Comparison of ENCODE assay signal across 24 cellular contexts in genomic region chr1:101207891-101208290, GRCh38.
DNase-seq lines count a peak whose midpoint lies in the region; TF ChIP-seq lines count a peak whose summit lies in the region.
"Had no signal": no experiment of that assay in that cellular context is flagged by ENCODE, and none has a peak within 500 bp of the region (broad histone marks: within the 10 kb centered on the region; RNA-seq: fewer than 3 reads in every experiment).

No MANE protein-coding gene starts in this region.

- no peak for TF ChIP-seq CTCF in fibroblast of pulmonary artery (IDR thresholded peaks at IDR 0.05; ENCODE audit: low read length, missing control alignments)

- no peak overlapping the region for H3K4me3 ChIP-seq in fibroblast of pulmonary artery (replicated peaks; ENCODE audit: low read depth, low read length)
- H3K4me3 ChIP-seq: lung, Peyer's patch, sigmoid colon, suprapubic skin had no signal

- DNase-seq in GM03348 (ENCODE audit: low spot score): peak; percentile 11
- DNase-seq in amygdala (lab: John Stamatoyannopoulos, UW): peak in 30 of 56 donors; percentile 2 to 59 (median 20)
- peak; percentile 13 for DNase-seq in fibroblast of pulmonary artery (ENCODE audit: low read depth)
- DNase-seq in posterior cingulate gyrus: peak in 8 of 10 donors; percentile 36 to 89 (median 60)
- no peak for DNase-seq in stimulated activated CD4-positive, alpha-beta T cell treated with anti-CD3 and anti-CD28 coated beads, Interleukin-4, amount 100 ng/mL, for 4 hours
- no peak for DNase-seq in OCI-M1 (lab: John Stamatoyannopoulos, UW)
- no peak for DNase-seq in NCI-H69 (lab: John Stamatoyannopoulos, UW)
- no peak for DNase-seq in NCI-H146 (lab: John Stamatoyannopoulos, UW)
- DNase-seq: activated B cell treated with CpG ODN at 0.5 μM for 24 hours; activated naive CD4-positive, alpha-beta T cell treated with anti-CD3 and anti-CD28 coated beads, Interleukin-2, amount 10 ng/mL, durations not matched to agents 7 days and 5 days; amniotic stem cell; DMS79 treated with DMSO at 0.1 percent for 48 hours; Karpas-422; NCI-H1694 treated with DMSO at 0.1 percent for 48 hours; NCI-H2171; NCI-H524 treated with DMSO at 0.1 percent for 48 hours; NK-92 treated with Interleukin-12 subunit alpha and Interleukin-12 subunit beta, amount 100 ng/mL, for 24 hours; Peyer's patch; SHP77 treated with DMSO at 0.1 percent for 48 hours; sigmoid colon; stimulated activated CD4-positive, alpha-beta T cell treated with anti-CD3 and anti-CD28 coated beads, Interleukin-4, amount 100 ng/mL, for 24 hours; SW 1271 had no signal

- intact Hi-C loops in posterior cingulate gyrus (cut with DNase I): no loop called here

Comparison
In these comparisons a context has a peak if more than half of its experiments do, and no peak if none do; other contexts are left out.
1. DNase-seq: peak in GM03348 (single experiment), amygdala (30 of 56), fibroblast of pulmonary artery (single experiment) and posterior cingulate gyrus (8 of 10); none in stimulated activated CD4-positive, alpha-beta T cell treated with anti-CD3 and anti-CD28 coated beads, Interleukin-4, amount 100 ng/mL, for 4 hours (0 of 2), OCI-M1 (single experiment), NCI-H69 (single experiment) and NCI-H146 (single experiment).